ENCODE assay signal across 11 cellular contexts in genomic region chr18:74083071-74083954, GRCh38.
DNase-seq lines count a peak whose midpoint lies in the region; ATAC-seq and TF ChIP-seq lines count a peak whose summit lies in the region.
"Had no signal": no experiment of that assay in that cellular context is flagged by ENCODE, and none has a peak within 500 bp of the region (broad histone marks: within the 10 kb centered on the region; RNA-seq: fewer than 3 reads in every experiment).

No MANE protein-coding gene starts in this region.

- WGBS in esophagus squamous epithelium, 2 donors: 41 to 64% methylated on average over 13 to 15 of the region's 17 CpGs

- POLR2A ChIA-PET in CD8-positive, alpha-beta T cell (lab: Charles Lee): interaction anchor here (0.7 to 2.5 kb wide), 8 partner anchors 9 to 514 kb away, joined by 3 to 16 read pairs (median 4); partner anchors contain the start of gene ZNF407
- POLR2A ChIA-PET in naive thymus-derived CD8-positive, alpha-beta T cell (lab: Charles Lee): interaction anchor here (0.5 to 1.9 kb wide), 10 partner anchors 18 to 515 kb away, joined by 3 to 21 read pairs (median 6); partner anchors contain the start of genes CNDP2, FBXO15, TIMM21 and ZNF407

- H3K27me3 Mint-ChIP-seq in CD8-positive, alpha-beta T cell (ENCODE audit: low read depth): no peaks in the 10 kb centered on the region
- H3K27me3 Mint-ChIP-seq in naive thymus-derived CD8-positive, alpha-beta T cell: peaks cover 0 to 4% (median 0%) of the 10 kb centered on the region in 5 donors

- H3K9me3 ChIP-seq in CD8-positive, alpha-beta T cell (ENCODE audit: low read length): no peaks in the 10 kb centered on the region
- H3K9me3 ChIP-seq in esophagus squamous epithelium (no peaks in the 10 kb centered on the region), SJCRH30 (replicated peaks) (no peaks in the 10 kb centered on the region)
- H3K9me3 ChIP-seq: SJSA1 had no signal

- H3K4me1 Mint-ChIP-seq in CD8-positive, alpha-beta T cell (ENCODE audit: low read depth): peaks cover 17% of the 10 kb centered on the region
- H3K4me1 Mint-ChIP-seq in naive thymus-derived CD8-positive, alpha-beta T cell: peaks cover 12 to 24% (median 20%) of the 10 kb centered on the region in 4 donors

- H3K36me3 ChIP-seq in CD8-positive, alpha-beta T cell (ENCODE audit: insufficient read depth, low read length): no peaks in the 10 kb centered on the region
- H3K36me3 ChIP-seq in esophagus squamous epithelium: no peaks in the 10 kb centered on the region
- H3K36me3 ChIP-seq in SJCRH30: no peaks in the 10 kb centered on the region
- H3K36me3 ChIP-seq: SJSA1 had no signal

- ATAC-seq in CD8-positive, alpha-beta T cell: peak; percentile 42
- peak; percentile 49 to 52 for ATAC-seq in naive thymus-derived CD8-positive, alpha-beta T cell

- H3K4me3 ChIP-seq in CD8-positive, alpha-beta T cell (ENCODE audit: low read depth, low read length): peak overlapping the region; percentile 28
- H3K4me3 ChIP-seq in Jurkat, Clone E6-1 (ENCODE audit: low read length): peak overlapping the region; percentile 22; the same call in 1 of the 2 replicates
- H3K4me3 ChIP-seq in esophagus squamous epithelium (no peak overlapping the region), SJCRH30 (no peak overlapping the region)
- H3K4me3 ChIP-seq: SJSA1 had no signal

- no peaks in the 10 kb centered on the region for H3K9me3 Mint-ChIP-seq in CD8-positive, alpha-beta T cell
- no peaks in the 10 kb centered on the region for H3K9me3 Mint-ChIP-seq in naive thymus-derived CD8-positive, alpha-beta T cell

- TF ChIP-seq CTCF in CD8-positive, alpha-beta T cell (IDR thresholded peaks at IDR 0.05): no peak
- TF ChIP-seq CTCF in esophagus squamous epithelium (IDR thresholded peaks at IDR 0.05): no peak

- H3K27me3 ChIP-seq in CD8-positive, alpha-beta T cell (ENCODE audit: insufficient read depth, low read length): no peaks in the 10 kb centered on the region
- H3K27me3 ChIP-seq in esophagus squamous epithelium (no peaks in the 10 kb centered on the region), SJCRH30 (no peaks in the 10 kb centered on the region)

- H3K4me3 Mint-ChIP-seq in CD8-positive, alpha-beta T cell: peak overlapping the region; percentile 82
- H3K4me3 Mint-ChIP-seq in naive thymus-derived CD8-positive, alpha-beta T cell: peak overlapping the region; percentile 72 to 94 (median 86)

- DNase-seq in CD8-positive, alpha-beta T cell: peak in 4 of 7 experiments; percentile 16 to 65 (median 26)
- no peak for DNase-seq in Jurkat, Clone E6-1 (ENCODE audit: low read depth, low spot score)
- DNase-seq in activated T-cell treated with anti-CD3 and anti-CD28 coated beads, Interleukin-2, amount 50 U/mL, for 48 hours: peak; percentile 57 to 59
- DNase-seq in naive thymus-derived CD8-positive, alpha-beta T cell: peak in 2 of 10 donors; percentile 35 to 38
- DNase-seq in islet precursor cell (no peak), esophagus squamous epithelium (lab: John Stamatoyannopoulos, UW) (no peak), AML-193 (lab: John Stamatoyannopoulos, UW) (no peak), SJCRH30 (no peak)
- DNase-seq: DMS79 treated with DMSO at 0.1 percent for 48 hours had no signal

- H3K27ac ChIP-seq in CD8-positive, alpha-beta T cell (ENCODE audit: low read depth, low read length): peak overlapping the region; percentile 39
- H3K27ac ChIP-seq in esophagus squamous epithelium: no peak overlapping the region
- no peak overlapping the region for H3K27ac ChIP-seq in SJCRH30
- H3K27ac ChIP-seq: SJSA1 had no signal

- CTCF ChIA-PET in CD8-positive, alpha-beta T cell (lab: Charles Lee): interaction anchor here (0.8 to 2.5 kb wide), 19 partner anchors 9 to 475 kb away, joined by 3 to 19 read pairs (median 5); no protein-coding TSS in a partner anchor

- no peaks in the 10 kb centered on the region for H3K36me3 Mint-ChIP-seq in CD8-positive, alpha-beta T cell
- no peaks in the 10 kb centered on the region for H3K36me3 Mint-ChIP-seq in naive thymus-derived CD8-positive, alpha-beta T cell
- H3K36me3 Mint-ChIP-seq: memory B cell had no signal

- TF ChIP-seq POLR2A in esophagus squamous epithelium (IDR thresholded peaks at IDR 0.05): no peak

- peak overlapping the region; percentile 98 for H3K27ac Mint-ChIP-seq in CD8-positive, alpha-beta T cell
- H3K27ac Mint-ChIP-seq in naive thymus-derived CD8-positive, alpha-beta T cell: peak overlapping the region; percentile 93 to 99 (median 98)

- peaks cover 18% of the 10 kb centered on the region for H3K4me1 ChIP-seq in CD8-positive, alpha-beta T cell (ENCODE audit: insufficient read depth, low read length)
- H3K4me1 ChIP-seq in esophagus squamous epithelium: no peaks in the 10 kb centered on the region
- no peaks in the 10 kb centered on the region for H3K4me1 ChIP-seq in SJCRH30
- H3K4me1 ChIP-seq: SJSA1 had no signal

- intact Hi-C loops in CD8-positive, alpha-beta T cell (cut with DNase I, micrococcal nuclease): loop anchor here (2.0 to 10.0 kb wide), 2 partner anchors 259 to 411 kb away; partner anchors contain the start of gene CNDP2 (in 1 of the 2)
- intact Hi-C loops in esophagus squamous epithelium (cut with DNase I): no loop called here

Comparison
In these comparisons a context has a peak if more than half of its experiments do, and no peak if none do; other contexts are left out.
1. DNase-seq: peak in CD8-positive, alpha-beta T cell (4 of 7) and activated T-cell treated with anti-CD3 and anti-CD28 coated beads, Interleukin-2, amount 50 U/mL, for 48 hours (2 of 2); none in Jurkat, Clone E6-1 (single experiment), islet precursor cell (single experiment), esophagus squamous epithelium (single experiment), AML-193 (0 of 2) and SJCRH30 (0 of 2).
2. H3K4me3 ChIP-seq: peak in CD8-positive, alpha-beta T cell (single experiment) and Jurkat, Clone E6-1 (single experiment); none in esophagus squamous epithelium (0 of 4) and SJCRH30 (single experiment).